Comparison of ENCODE assay signal across 22 cellular contexts in genomic region chr11:32279672-32280071, GRCh38.
DNase-seq lines count a peak whose midpoint lies in the region; ATAC-seq, FAIRE-seq and TF ChIP-seq lines count a peak whose summit lies in the region.
"Had no signal": no experiment of that assay in that cellular context is flagged by ENCODE, and none has a peak within 500 bp of the region (broad histone marks: within the 10 kb centered on the region; RNA-seq: fewer than 3 reads in every experiment).

No MANE protein-coding gene starts in this region.

- H2BK12ac ChIP-seq in H1 (ENCODE audit: low read depth, low read length), result no peak overlapping the region

- H3K27ac ChIP-seq in MM.1S (ENCODE audit: low read length), result no peak overlapping the region
- H3K27ac ChIP-seq in H1 (ENCODE audit: low read depth, low read length), result no peak overlapping the region
- H3K27ac ChIP-seq in neural progenitor cell, result no peak overlapping the region
- H3K27ac ChIP-seq in gastrocnemius medialis, result no peak overlapping the region
- H3K27ac ChIP-seq: parathyroid adenoma had no signal

- no peaks in the 10 kb centered on the region for H3K36me3 Mint-ChIP-seq in neural progenitor cell
- H3K36me3 Mint-ChIP-seq: memory B cell; naive thymus-derived CD4-positive, alpha-beta T cell had no signal

- no peak overlapping the region for H2BK15ac ChIP-seq in H1 (ENCODE audit: low read length)

- H3K79me1 ChIP-seq in H1 (ENCODE audit: low read depth, low read length), result no peaks in the 10 kb centered on the region

- H3K9me3 Mint-ChIP-seq in neural progenitor cell, result peaks cover 14% of the 10 kb centered on the region

- FAIRE-seq in H1 (lab: Jason Lieb, UNC), result peak; percentile 66
- FAIRE-seq: kidney had no signal

- no peaks in the 10 kb centered on the region for H3K9me3 ChIP-seq in MM.1S (replicated peaks; ENCODE audit: insufficient read depth, low read length)
- no peaks in the 10 kb centered on the region for H3K9me3 ChIP-seq in H1 (ENCODE audit: insufficient read depth in 2 of 2, low read depth in 1 of 2, low read length in 1 of 2)
- H3K9me3 ChIP-seq in neural progenitor cell (ENCODE audit: low read depth), result no peaks in the 10 kb centered on the region
- H3K9me3 ChIP-seq in gastrocnemius medialis, result no peaks in the 10 kb centered on the region

- no peak overlapping the region for H2BK120ac ChIP-seq in H1 (replicated peaks; ENCODE audit: low read depth, low read length)

- H3K79me2 ChIP-seq in MM.1S (ENCODE audit: low read length) (no peaks in the 10 kb centered on the region), H1 (ENCODE audit: control insufficient read depth in 1 of 2, insufficient read depth in 2 of 2, low read length in 2 of 2) (no peaks in the 10 kb centered on the region), neural progenitor cell (ENCODE audit: low read depth) (no peaks in the 10 kb centered on the region)
- H3K79me2 ChIP-seq: parathyroid adenoma had no signal

- no peaks in the 10 kb centered on the region for H3F3A ChIP-seq in MM.1S (ENCODE audit: insufficient read depth, low read length)
- no peaks in the 10 kb centered on the region for H3F3A ChIP-seq in neural progenitor cell (ENCODE audit: low read depth)

- no peak overlapping the region for H3K56ac ChIP-seq in H1 (replicated peaks; ENCODE audit: insufficient read length, low read depth, low read length)

- in situ Hi-C loops in gastrocnemius medialis (cut with MboI; ENCODE audit: low sequenced_read_pairs in 4 of 4), result no loop called here

- H3K4ac ChIP-seq in H1 (replicated peaks; ENCODE audit: insufficient read length, low read depth, low read length), result no peak overlapping the region

- TF ChIP-seq EP300 in H1 (IDR thresholded peaks at IDR 0.05; ENCODE audit: borderline replicate concordance in 1 of 2, low read depth in 2 of 2, low read length in 2 of 2), result no peak

- peak; percentile 9; the same call in 1 of the 2 replicates for TF ChIP-seq CTCF in MM.1S (IDR thresholded peaks at IDR 0.05; ENCODE audit: low read length)
- TF ChIP-seq CTCF in H1 (IDR thresholded peaks at IDR 0.05; ENCODE audit: control extremely low read depth in 1 of 3, insufficient read depth in 1 of 3, low read depth in 1 of 3, low read length in 3 of 3), result peak in 2 of 3 experiments; percentile 17 to 47; a peak in 2 of 4 replicates
- TF ChIP-seq CTCF in neural progenitor cell (IDR thresholded peaks at IDR 0.05), result peak; percentile 52
- TF ChIP-seq CTCF in gastrocnemius medialis (IDR thresholded peaks at IDR 0.05 in 4 of 5, conservative IDR thresholded peaks at IDR 0.05 in 1 of 5), result no peak

- H3K4me3 ChIP-seq in MM.1S (ENCODE audit: low read length) (no peak overlapping the region), H1 (ENCODE audit: extremely low read depth in 1 of 4, insufficient read depth in 2 of 4, low read depth in 3 of 4, low read length in 4 of 4) (no peak overlapping the region), neural progenitor cell (no peak overlapping the region), gastrocnemius medialis (no peak overlapping the region)

- no peak overlapping the region for H4K91ac ChIP-seq in H1 (replicated peaks; ENCODE audit: insufficient read length, low read length)

- H2BK20ac ChIP-seq in H1 (ENCODE audit: low read length), result no peak overlapping the region

- no peaks in the 10 kb centered on the region for H3K23me2 ChIP-seq in H1 (ENCODE audit: low read depth, low read length)

- H3K36me3 ChIP-seq in MM.1S (replicated peaks; ENCODE audit: insufficient read depth, low read length) (no peaks in the 10 kb centered on the region), H1 (ENCODE audit: control insufficient read depth in 2 of 4, insufficient read depth in 4 of 4, low read length in 3 of 4) (no peaks in the 10 kb centered on the region), neural progenitor cell (no peaks in the 10 kb centered on the region), gastrocnemius medialis (no peaks in the 10 kb centered on the region)

- H4K8ac ChIP-seq in H1 (ENCODE audit: extremely low read depth, insufficient read depth, low read length), result no peak overlapping the region

- H3K27me3 ChIP-seq in MM.1S (replicated peaks; ENCODE audit: insufficient read depth, low read length) (no peaks in the 10 kb centered on the region), H1 (replicated peaks in 1 of 4; ENCODE audit: control insufficient read depth in 3 of 4, extremely low read depth in 1 of 4, insufficient read depth in 3 of 4, low read length in 3 of 4) (no peaks in the 10 kb centered on the region), neural progenitor cell (no peaks in the 10 kb centered on the region), gastrocnemius medialis (no peaks in the 10 kb centered on the region)

- H3K18ac ChIP-seq in H1 (ENCODE audit: extremely low read depth, low read length), result no peak overlapping the region

- DNase-seq in ELR (ENCODE audit: low read depth) (peak; percentile 3), MM.1S (no peak), H1 (ENCODE audit: low read depth in 1 of 2, low spot score in 2 of 2) (no peak), neural progenitor cell (ENCODE audit: low spot score) (peak; percentile 14), NOMO-1 treated with DMSO at 0.1 percent for 48 hours (lab: John Stamatoyannopoulos, UW; ENCODE audit: unreplicated experiment) (no peak), gastrocnemius medialis (no peak), SKM-1 treated with dmso at 0.1 percent for 144 hours (lab: John Stamatoyannopoulos, UW; ENCODE audit: unreplicated experiment) (no peak)
- DNase-seq: amniotic stem cell; Calu3; cerebellar nuclear complex; effector memory CD8-positive, alpha-beta T cell; GDM1; HCEC 1CT; kidney; naive thymus-derived CD4-positive, alpha-beta T cell; NCI-H524 treated with DMSO at 0.1 percent for 48 hours; OCI-M1; stimulated activated CD4-positive, alpha-beta T cell treated with anti-CD3 and anti-CD28 coated beads, Interleukin-2, amount 100 ng/mL, for 24 hours; stimulated activated naive CD8-positive, alpha-beta T cell treated with anti-CD3 and anti-CD28 coated beads, Interleukin-15, Interleukin-2, amounts not matched to agents 100 U/mL and 50 U/mL, for 24 hours had no signal

- CTCF ChIA-PET in H1 (lab: Charles Lee; ENCODE audit: partially characterized antibody), result interaction anchor here (0.9 to 6.3 kb wide), 5 partner anchors 9 to 48 kb away, joined by 3 to 59 read pairs (median 4); no protein-coding TSS in a partner anchor

- ATAC-seq in gastrocnemius medialis, result no peak
- ATAC-seq: effector memory CD8-positive, alpha-beta T cell; naive thymus-derived CD4-positive, alpha-beta T cell; stimulated activated naive CD8-positive, alpha-beta T cell treated with anti-CD3 and anti-CD28 coated beads, Interleukin-15, Interleukin-2, amounts not matched to agents 100 U/mL and 50 U/mL, for 24 hours had no signal

- intact Hi-C loops in gastrocnemius medialis (cut with DNase I; ENCODE audit: low total_unique reads), result no loop called here

- H3K9ac ChIP-seq in MM.1S (ENCODE audit: low read length), result no peak overlapping the region
- H3K9ac ChIP-seq in H1 (replicated peaks in 1 of 4; ENCODE audit: extremely low read depth in 1 of 4, low read depth in 3 of 4, low read length in 3 of 4), result no peak overlapping the region
- H3K9ac ChIP-seq in neural progenitor cell, result no peak overlapping the region
- H3K9ac ChIP-seq: parathyroid adenoma had no signal

- no peak overlapping the region for H2AK5ac ChIP-seq in H1 (ENCODE audit: low read depth, low read length)

- no peak overlapping the region for H3K27ac Mint-ChIP-seq in neural progenitor cell
- H3K27ac Mint-ChIP-seq: effector memory CD8-positive, alpha-beta T cell; memory B cell; naive thymus-derived CD4-positive, alpha-beta T cell; T-helper 1 cell treated with Interleukin-12 subunit alpha and Interleukin-12 subunit beta and Interleukin-4 antibody, amounts not matched to agents 30 μg/mL and 1 μg/mL, for 36 hours had no signal

- H4K5ac ChIP-seq in H1 (ENCODE audit: insufficient read length, low read depth, low read length), result no peak overlapping the region

- peaks cover 5% of the 10 kb centered on the region for H3K27me3 Mint-ChIP-seq in neural progenitor cell (ENCODE audit: insufficient read depth, low read depth)

- H2BK5ac ChIP-seq in H1 (ENCODE audit: low read depth, low read length), result no peak overlapping the region

- no peak overlapping the region for H3K4me3 Mint-ChIP-seq in neural progenitor cell
- H3K4me3 Mint-ChIP-seq: effector memory CD8-positive, alpha-beta T cell; memory B cell; naive thymus-derived CD4-positive, alpha-beta T cell; T-helper 1 cell treated with Interleukin-12 subunit alpha and Interleukin-12 subunit beta and Interleukin-4 antibody, amounts not matched to agents 30 μg/mL and 1 μg/mL, for 36 hours had no signal

- peak overlapping the region; percentile 59; the same call in 1 of the 2 replicates for H2AFZ ChIP-seq in MM.1S (ENCODE audit: low read length)
- H2AFZ ChIP-seq in H1 (ENCODE audit: low read length), result peak overlapping the region; percentile 8; the same call in 1 of the 2 replicates
- H2AFZ ChIP-seq in neural progenitor cell (replicated peaks), result peak overlapping the region; percentile 47
- H2AFZ ChIP-seq: parathyroid adenoma had no signal

- 0 out of 4 replicates have a peak, but pooled peaks of 1 of the 2 experiments have one; percentile 7 for TF ChIP-seq RAD21 in H1 (IDR thresholded peaks at IDR 0.05 in 1 of 2, conservative IDR thresholded peaks at IDR 0.05 in 1 of 2; ENCODE audit: low read depth in 2 of 2, low read length in 2 of 2)

- TF ChIP-seq POLR2A in H1 (IDR thresholded peaks at IDR 0.05; ENCODE audit: control extremely low read depth in 1 of 2, low read depth in 2 of 2, low read length in 2 of 2) (no peak), gastrocnemius medialis (IDR thresholded peaks at IDR 0.05) (no peak)

- WGBS in H1 (ENCODE audit: extremely low coverage in 1 of 2, insufficient coverage in 1 of 2, insufficient read length in 1 of 2, insufficient replicate concordance in 2 of 2, low coverage in 1 of 2, low lambda C conversion rate in 2 of 2, missing lambda C conversion rate in 1 of 2), 2 experiments, result 48% methylated on average over 3 of the region's 3 CpGs; no CpG with 5 or more reads in 1 of the 2 experiments

- no peaks in the 10 kb centered on the region for H3K9me2 ChIP-seq in MM.1S (replicated peaks; ENCODE audit: insufficient read depth, low read length)

- POLR2A ChIA-PET in H1 (lab: Charles Lee; ENCODE audit: partially characterized antibody), result no interaction called here

- H3K14ac ChIP-seq in H1 (ENCODE audit: insufficient read length), result no peak overlapping the region

- H4K20me1 ChIP-seq in MM.1S (ENCODE audit: insufficient read depth, low read length) (no peaks in the 10 kb centered on the region), H1 (replicated peaks in 1 of 2; ENCODE audit: control insufficient read depth in 1 of 2, insufficient read depth in 2 of 2, low read length in 2 of 2) (no peaks in the 10 kb centered on the region), neural progenitor cell (ENCODE audit: low read depth) (no peaks in the 10 kb centered on the region)

- H3K4me2 ChIP-seq in MM.1S (ENCODE audit: low read depth, low read length) (peak overlapping the region; percentile 30; the same call in 1 of the 2 replicates), H1 (ENCODE audit: insufficient read depth in 1 of 2, low read depth in 2 of 2, low read length in 2 of 2) (no peak overlapping the region), neural progenitor cell (no peak overlapping the region)

- H3K4me1 ChIP-seq in MM.1S (ENCODE audit: low read length), result peaks cover 10% of the 10 kb centered on the region
- H3K4me1 ChIP-seq in H1 (replicated peaks in 1 of 4; ENCODE audit: control insufficient read depth in 3 of 4, insufficient read depth in 4 of 4, low read length in 3 of 4), result no peaks in the 10 kb centered on the region
- peaks cover 8% of the 10 kb centered on the region for H3K4me1 ChIP-seq in neural progenitor cell
- no peaks in the 10 kb centered on the region for H3K4me1 ChIP-seq in gastrocnemius medialis
- H3K4me1 ChIP-seq: parathyroid adenoma had no signal

- peaks cover 3% of the 10 kb centered on the region for H3K4me1 Mint-ChIP-seq in neural progenitor cell
- H3K4me1 Mint-ChIP-seq: memory B cell had no signal

- no peak overlapping the region for H3K23ac ChIP-seq in H1 (ENCODE audit: insufficient read length)

Comparison
In these comparisons a context has a peak if more than half of its experiments do, and no peak if none do; other contexts are left out.
1. DNase-seq: peak in ELR (single experiment) and neural progenitor cell (single experiment); none in MM.1S (single experiment), H1 (0 of 2), NOMO-1 treated with DMSO at 0.1 percent for 48 hours (single experiment), gastrocnemius medialis (0 of 2) and SKM-1 treated with dmso at 0.1 percent for 144 hours (single experiment).
2. H2AFZ ChIP-seq: peak in every context shown above with its lines; median percentile 59 in MM.1S; 47 in neural progenitor cell; 8 in H1.
3. CTCF ChIP-seq: peak in MM.1S (single experiment), H1 (2 of 3) and neural progenitor cell (single experiment); none in gastrocnemius medialis (0 of 5).